15 cellular contexts compared by ENCODE assay signal in the genomic region with DNA sequence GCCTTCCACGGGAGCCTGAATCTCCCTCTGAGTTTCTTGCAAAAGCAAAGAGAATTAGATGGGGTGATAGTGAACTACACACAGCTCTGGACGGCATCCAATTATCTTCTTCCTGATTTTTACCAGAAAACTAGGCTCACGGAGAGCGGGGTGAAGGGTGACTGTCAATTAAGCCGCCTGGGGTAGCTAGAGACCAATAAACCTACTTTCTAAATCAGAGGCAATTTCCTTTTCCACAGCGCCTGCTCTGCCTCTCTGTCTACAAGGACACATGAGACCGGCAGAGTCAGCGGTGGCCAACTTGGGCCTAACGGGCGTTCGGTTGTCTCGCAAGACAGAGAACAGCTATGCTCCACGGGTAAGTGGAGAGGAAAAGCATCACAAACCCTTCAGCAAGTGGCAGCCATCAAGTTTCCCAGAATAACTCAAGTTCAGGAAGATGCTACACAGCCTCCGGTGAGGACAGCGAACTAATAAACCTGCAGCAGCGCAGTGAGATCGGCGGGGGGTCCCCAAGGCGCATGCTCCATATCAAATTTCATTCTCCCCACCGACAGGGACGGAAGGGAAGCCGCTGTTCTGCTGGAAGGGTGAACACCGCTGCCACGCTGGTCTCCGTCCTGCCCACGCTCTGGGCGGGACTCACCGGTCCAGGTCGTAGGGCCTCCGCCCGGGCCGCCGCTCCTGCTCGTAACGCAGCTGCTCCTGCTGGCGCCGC. TPM values are rescaled to one million over a fixed set of nuclear protein-coding genes. Genes with fewer than 3 reads are reported as not detected.
"Had no signal": no experiment of that assay in that cellular context is flagged by ENCODE, and none has a peak within 500 bp of the region (broad histone marks: within the 10 kb centered on the region; RNA-seq: fewer than 3 reads in every experiment).

No MANE protein-coding gene starts in this region.

- H3K27me3 Mint-ChIP-seq: activated CD4-positive, alpha-beta T cell treated with anti-CD3 and anti-CD28 coated beads, Interleukin-2, amount 10 ng/mL, durations not matched to agents 7 days and 5 days; activated T-helper 17 cell treated with anti-CD3 and anti-CD28 coated beads, Interleukin-2, amount 50 U/mL, for 72 hours; T-helper 17 cell had no signal

- H3K27me3 ChIP-seq: cardiac muscle cell, gastrocnemius medialis, heart left ventricle, ovary, tibial artery had no signal

- H3K4me3 ChIP-seq: cardiac muscle cell, gastrocnemius medialis, heart left ventricle, lower lobe of right lung, ovary, tibial artery had no signal

- H3K4me1 ChIP-seq: gastrocnemius medialis, heart left ventricle, lower lobe of right lung, tibial artery had no signal

- H3K4me3 Mint-ChIP-seq: activated CD4-positive, alpha-beta T cell treated with anti-CD3 and anti-CD28 coated beads, Interleukin-2, amount 10 ng/mL, durations not matched to agents 7 days and 5 days; activated T-helper 17 cell treated with anti-CD3 and anti-CD28 coated beads, Interleukin-2, amount 50 U/mL, for 72 hours had no signal

- H3K9me3 Mint-ChIP-seq: activated CD4-positive, alpha-beta T cell treated with anti-CD3 and anti-CD28 coated beads, Interleukin-2, amount 10 ng/mL, durations not matched to agents 7 days and 5 days; activated T-helper 17 cell treated with anti-CD3 and anti-CD28 coated beads, Interleukin-2, amount 50 U/mL, for 72 hours had no signal

- H3K27ac Mint-ChIP-seq: activated CD4-positive, alpha-beta T cell treated with anti-CD3 and anti-CD28 coated beads, Interleukin-2, amount 10 ng/mL, durations not matched to agents 7 days and 5 days; activated T-helper 17 cell treated with anti-CD3 and anti-CD28 coated beads, Interleukin-2, amount 50 U/mL, for 72 hours; T-helper 17 cell had no signal

- H3K9me3 ChIP-seq: gastrocnemius medialis, heart left ventricle, lower lobe of right lung, ovary, tibial artery had no signal

- H3K27ac ChIP-seq: cardiac muscle cell, gastrocnemius medialis, heart left ventricle, lower lobe of right lung, ovary, tibial artery had no signal

- DNase-seq: activated CD4-positive, alpha-beta T cell treated with anti-CD3 and anti-CD28 coated beads, Interleukin-2, amount 10 ng/mL, durations not matched to agents 7 days and 5 days; activated CD8-positive, alpha-beta memory T cell treated with anti-CD3 and anti-CD28 coated beads, Interleukin-2, amount 50 U/mL, for 48 hours; activated naive CD4-positive, alpha-beta T cell treated with Interleukin-2 at 50 U/mL for 16 hours; gastrocnemius medialis; heart left ventricle; left colon; lower lobe of right lung; ovary; stimulated activated naive CD4-positive, alpha-beta T cell; T-helper 17 cell; tibial artery had no signal

- H3K36me3 ChIP-seq: ovary had no signal

- ATAC-seq: activated T-helper 17 cell treated with anti-CD3 and anti-CD28 coated beads, Interleukin-2, amount 50 U/mL, for 72 hours; gastrocnemius medialis; heart left ventricle; left colon; lower lobe of right lung; T-helper 17 cell had no signal

RNA-seq across cellular contexts. Expression of gene TINCR, which starts 25.7 kb away (rescaled TPM):
- total RNA-seq: dermis microvascular lymphatic vessel endothelial cell, epithelial cell of proximal tubule had no signal
